Comparison of ENCODE assay signal across 11 cellular contexts in genomic region chrX:45621356-45622041, GRCh38.
DNase-seq lines count a peak whose midpoint lies in the region; ATAC-seq and TF ChIP-seq lines count a peak whose summit lies in the region.
"Had no signal": no experiment of that assay in that cellular context is flagged by ENCODE, and none has a peak within 500 bp of the region (broad histone marks: within the 10 kb centered on the region; RNA-seq: fewer than 3 reads in every experiment).

No MANE protein-coding gene starts in this region.

- H3K9me3 ChIP-seq in OCI-LY7 (ENCODE audit: low read length): no peaks in the 10 kb centered on the region

- H3K4me3 Mint-ChIP-seq in WTC11: no peak overlapping the region
- H3K4me3 Mint-ChIP-seq: effector memory CD8-positive, alpha-beta T cell had no signal

- H3K27me3 ChIP-seq in ACC112 (ENCODE audit: insufficient read depth, low read length): no peaks in the 10 kb centered on the region

- H3K4me1 Mint-ChIP-seq in WTC11: peaks cover 25% of the 10 kb centered on the region

- peak; percentile 2 for DNase-seq in GM20000 (ENCODE audit: low spot score)
- no peak for DNase-seq in WTC11 (ENCODE audit: low spot score)
- peak; percentile 29 for DNase-seq in foreskin melanocyte
- DNase-seq in head of caudate nucleus: no peak
- DNase-seq in NCI-H146 (lab: John Stamatoyannopoulos, UW): no peak
- no peak for DNase-seq in NCI-H2029 treated with DMSO at 0.1 percent for 48 hours (lab: John Stamatoyannopoulos, UW)
- no peak for DNase-seq in OCI-LY7 (ENCODE audit: low spot score)
- DNase-seq: activated CD4-positive, CD25-positive, alpha-beta regulatory T cell; effector memory CD8-positive, alpha-beta T cell; NCI-H526 treated with DMSO at 0.1 percent for 48 hours had no signal

- no peak overlapping the region for H2AFZ ChIP-seq in ACC112 (ENCODE audit: low read length, unreplicated experiment)
- no peak overlapping the region for H2AFZ ChIP-seq in OCI-LY7 (ENCODE audit: low read length)

- H3K4me3 ChIP-seq in ACC112 (ENCODE audit: low read depth, low read length) (no peak overlapping the region), OCI-LY7 (ENCODE audit: low read depth, low read length, poor library complexity, severe bottlenecking) (no peak overlapping the region)

- peak overlapping the region; percentile 94 for H3K27ac ChIP-seq in ACC112 (ENCODE audit: low read depth, low read length)
- no peak overlapping the region for H3K27ac ChIP-seq in OCI-LY7 (ENCODE audit: low read depth, low read length, poor library complexity, severe bottlenecking)

- H3K4me2 ChIP-seq in OCI-LY7 (ENCODE audit: low read length): no peak overlapping the region

- peaks cover 23% of the 10 kb centered on the region for H3K9me3 Mint-ChIP-seq in WTC11
- H3K9me3 Mint-ChIP-seq: effector memory CD8-positive, alpha-beta T cell had no signal

- peaks cover 27% of the 10 kb centered on the region for H3K4me1 ChIP-seq in ACC112 (ENCODE audit: control insufficient read depth, insufficient read depth, low read length, unreplicated experiment)
- H3K4me1 ChIP-seq in OCI-LY7 (ENCODE audit: insufficient read depth, low read length, poor library complexity, severe bottlenecking): no peaks in the 10 kb centered on the region

- no peak for ATAC-seq in WTC11
- ATAC-seq: effector memory CD8-positive, alpha-beta T cell had no signal

- CTCF ChIA-PET in WTC11 (lab: Charles Lee) (interaction anchor here (2.8 kb wide), 1 partner anchor 11 kb away, joined by 10 read pairs; no protein-coding TSS in a partner anchor), OCI-LY7 (lab: Charles Lee; ENCODE audit: unreplicated experiment) (no interaction called here)

- H3K9me2 ChIP-seq in OCI-LY7 (ENCODE audit: insufficient read depth, low read length): no peaks in the 10 kb centered on the region

- BruUV-seq in OCI-LY7 (replicated peaks; lab: Mats Ljungman, UMichigan): no TSS peak

- H3K27me3 Mint-ChIP-seq in WTC11 (ENCODE audit: low read depth): no peaks in the 10 kb centered on the region
- H3K27me3 Mint-ChIP-seq: effector memory CD8-positive, alpha-beta T cell had no signal

- H3K79me2 ChIP-seq in ACC112 (ENCODE audit: control insufficient read depth, insufficient read depth, low read length, unreplicated experiment): no peaks in the 10 kb centered on the region
- no peaks in the 10 kb centered on the region for H3K79me2 ChIP-seq in OCI-LY7 (ENCODE audit: insufficient read depth, low read depth, low read length)

- 0 out of 2 replicates have a peak overlapping the region, but pooled peaks have one; percentile 15 for H3K27ac Mint-ChIP-seq in WTC11
- H3K27ac Mint-ChIP-seq: effector memory CD8-positive, alpha-beta T cell had no signal

- TF ChIP-seq CTCF in GM20000 (IDR thresholded peaks at IDR 0.05; ENCODE audit: extremely low read depth, missing control alignments): no peak
- TF ChIP-seq CTCF in WTC11 (IDR thresholded peaks at IDR 0.05): no peak
- TF ChIP-seq CTCF in OCI-LY7 (conservative IDR thresholded peaks at IDR 0.05; ENCODE audit: low read length): no peak

- POLR2A ChIA-PET in WTC11 (lab: Charles Lee): no interaction called here
- POLR2A ChIA-PET in OCI-LY7 (lab: Charles Lee): no interaction called here

- intact Hi-C loops in head of caudate nucleus (cut with DNase I): no loop called here
- intact Hi-C loops in OCI-LY7 (cut with micrococcal nuclease; ENCODE audit: unreplicated experiment): no loop called here

- no peaks in the 10 kb centered on the region; the same call in 1 of the 2 replicates for H3K36me3 Mint-ChIP-seq in WTC11

- H3K36me3 ChIP-seq in ACC112 (ENCODE audit: insufficient read depth, low read length): no peaks in the 10 kb centered on the region
- no peaks in the 10 kb centered on the region for H3K36me3 ChIP-seq in OCI-LY7 (ENCODE audit: insufficient read depth, low read length)

- H4K20me1 ChIP-seq in OCI-LY7 (ENCODE audit: insufficient read depth, low read length): no peaks in the 10 kb centered on the region

TF ChIP-seq in WTC11, 78 proteins besides CTCF, POLR2A, EP300 and RAD21 (continues in another document):
- TF ChIP-seq NR3C1 (CRISPR knock-in tag; conservative IDR thresholded peaks at IDR 0.05; ENCODE audit: low read depth) (no peak), ZNF512 (CRISPR knock-in tag; IDR thresholded peaks at IDR 0.05; ENCODE audit: borderline replicate concordance) (no peak), OVOL2 (CRISPR knock-in tag; IDR thresholded peaks at IDR 0.05; ENCODE audit: borderline replicate concordance) (no peak), NFE2L1 (CRISPR knock-in tag; IDR thresholded peaks at IDR 0.05) (no peak), JAZF1 (CRISPR knock-in tag; IDR thresholded peaks at IDR 0.05) (no peak), RORB (CRISPR knock-in tag; IDR thresholded peaks at IDR 0.05) (no peak), RELA (CRISPR knock-in tag; IDR thresholded peaks at IDR 0.05; ENCODE audit: borderline replicate concordance) (no peak), MYBL2 (CRISPR knock-in tag; IDR thresholded peaks at IDR 0.05) (no peak), FOXP4 (CRISPR knock-in tag; IDR thresholded peaks at IDR 0.05) (no peak), SOX15 (CRISPR knock-in tag; IDR thresholded peaks at IDR 0.05) (no peak), ZBTB21 (CRISPR knock-in tag; IDR thresholded peaks at IDR 0.05; ENCODE audit: borderline replicate concordance) (no peak), ZNF532 (CRISPR knock-in tag; IDR thresholded peaks at IDR 0.05; ENCODE audit: borderline replicate concordance) (no peak), ATF2 (CRISPR knock-in tag; IDR thresholded peaks at IDR 0.05; ENCODE audit: borderline replicate concordance, low read depth) (no peak)

Comparison
In these comparisons a context has a peak if more than half of its experiments do, and no peak if none do; other contexts are left out.
1. DNase-seq: peak in GM20000 (single experiment) and foreskin melanocyte (single experiment); none in WTC11 (single experiment), head of caudate nucleus (0 of 42), NCI-H146 (single experiment), NCI-H2029 treated with DMSO at 0.1 percent for 48 hours (single experiment) and OCI-LY7 (single experiment).